In the genomic region with DNA sequence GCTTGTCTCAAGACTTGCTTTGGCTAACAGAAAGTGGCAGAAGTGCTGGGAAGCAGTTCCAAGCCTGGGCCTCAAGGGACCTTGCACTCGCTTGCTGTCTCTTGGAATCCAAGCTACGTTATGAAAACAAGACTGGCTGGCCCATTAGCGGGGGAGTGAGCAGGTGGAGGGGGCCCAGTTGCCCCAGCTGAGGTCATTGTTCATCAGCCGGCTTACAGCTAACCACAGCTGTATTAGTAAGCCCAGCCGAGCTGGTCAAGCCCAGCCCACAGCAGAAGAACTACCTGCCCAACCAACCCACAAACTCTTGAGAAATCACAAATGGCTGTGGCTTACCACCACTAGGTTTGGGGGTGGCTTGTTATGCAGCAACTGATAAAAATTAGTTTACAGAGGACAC, we compare ENCODE assay signal across 20 cellular contexts.
DNase-seq lines count a peak whose midpoint lies in the region; FAIRE-seq and TF ChIP-seq lines count a peak whose summit lies in the region.
"Had no signal": no experiment of that assay in that cellular context is flagged by ENCODE, and none has a peak within 500 bp of the region (broad histone marks: within the 10 kb centered on the region; RNA-seq: fewer than 3 reads in every experiment).

No MANE protein-coding gene starts in this region.

- peaks cover 6% of the 10 kb centered on the region for H3K9me3 ChIP-seq in mammary epithelial cell (replicated peaks; ENCODE audit: insufficient read depth, low read length)
- H3K9me3 ChIP-seq: thyroid gland had no signal

- H2AFZ ChIP-seq in mammary epithelial cell (ENCODE audit: low read depth, low read length) = no peak overlapping the region

- no peaks in the 10 kb centered on the region for H3K79me2 ChIP-seq in mammary epithelial cell (ENCODE audit: insufficient read depth, low read length)

- in situ Hi-C loops in mammary epithelial cell (cut with MboI; ENCODE audit: low sequenced_read_pairs in 2 of 2) = loop anchor here (5.0 to 25.0 kb wide), 3 partner anchors 120 to 257 kb away; no protein-coding TSS in a partner anchor

- BruUV-seq in mammary epithelial cell (replicated peaks; lab: Mats Ljungman, UMichigan) = no TSS peak

- H3K4me3 ChIP-seq in HL-60 (replicated peaks; ENCODE audit: insufficient read depth, low read length) (no peak overlapping the region), mammary epithelial cell (replicated peaks in 1 of 3; ENCODE audit: insufficient read depth in 1 of 3, low read depth in 2 of 3, low read length in 3 of 3) (no peak overlapping the region)
- H3K4me3 ChIP-seq: esophagus muscularis mucosa, lower lobe of right lung, thyroid gland had no signal

- TF ChIP-seq CTCF in HL-60 (IDR thresholded peaks at IDR 0.05; ENCODE audit: insufficient read depth, low read length) = no peak
- no peak for TF ChIP-seq CTCF in mammary epithelial cell (conservative IDR thresholded peaks at IDR 0.05 in 1 of 2, IDR thresholded peaks at IDR 0.05 in 1 of 2; ENCODE audit: extremely low read depth in 1 of 2, insufficient read depth in 1 of 2, low read depth in 1 of 2, low read length in 2 of 2)

- H4K20me1 ChIP-seq in mammary epithelial cell (ENCODE audit: insufficient read depth, low read length) = no peaks in the 10 kb centered on the region

- H3K4me1 ChIP-seq in mammary epithelial cell (ENCODE audit: insufficient read depth, low read length) = peaks cover 14% of the 10 kb centered on the region
- H3K4me1 ChIP-seq: esophagus muscularis mucosa, lower lobe of right lung, thyroid gland had no signal

- intact Hi-C loops in mammary epithelial cell (cut with micrococcal nuclease) = loop anchor here (2.0 to 10.0 kb wide), 2 partner anchors 30 to 90 kb away; no protein-coding TSS in a partner anchor
- intact Hi-C loops in posterior cingulate gyrus (cut with DNase I) = no loop called here

- 23% methylated on average over 5 of the region's 5 CpGs for WGBS in mammary epithelial cell (ENCODE audit: low coverage, missing lambda C conversion rate)

- H3K9ac ChIP-seq in mammary epithelial cell (ENCODE audit: insufficient read depth, low read length) = no peak overlapping the region

- dilution Hi-C loops in mammary epithelial cell (cut with HindIII; ENCODE audit: low sequenced_read_pairs) = no loop called here

- H3K27ac ChIP-seq in HL-60 (replicated peaks) (no peak overlapping the region), mammary epithelial cell (ENCODE audit: insufficient read depth, low read depth, low read length) (no peak overlapping the region)
- H3K27ac ChIP-seq: esophagus muscularis mucosa, lower lobe of right lung, thyroid gland had no signal

- FAIRE-seq in GM19239 (lab: Jason Lieb, UNC) = no peak

- no peaks in the 10 kb centered on the region for H3K36me3 ChIP-seq in mammary epithelial cell (ENCODE audit: insufficient read depth, low read length)
- H3K36me3 ChIP-seq: esophagus muscularis mucosa, lower lobe of right lung, thyroid gland had no signal

- H3K27me3 ChIP-seq in HL-60 (ENCODE audit: insufficient read depth, poor library complexity, severe bottlenecking) (peaks cover 7% of the 10 kb centered on the region), mammary epithelial cell (ENCODE audit: insufficient read depth, low read length) (peaks cover 14% of the 10 kb centered on the region)
- H3K27me3 ChIP-seq: thyroid gland had no signal

- H3K4me2 ChIP-seq in mammary epithelial cell (ENCODE audit: insufficient read depth, low read depth, low read length) = no peak overlapping the region

- CTCF ChIA-PET in mammary epithelial cell (lab: Charles Lee; ENCODE audit: low non-redundant PET) = interaction anchor here (0.7 kb wide), 1 partner anchor 192 kb away, joined by 3 read pairs; no protein-coding TSS in a partner anchor

- DNase-seq in HL-60 (ENCODE audit: low read depth in 1 of 2, low spot score in 1 of 2) (peak; percentile 58 to 64), NOMO-1 treated with dmso at 0.1 percent for 144 hours (lab: John Stamatoyannopoulos, UW; ENCODE audit: unreplicated experiment) (peak; percentile 53), mammary epithelial cell (peak; percentile 87), renal cortical epithelial cell (ENCODE audit: low read depth) (peak; percentile 92), GM19239 (ENCODE audit: insufficient read length, low spot score) (no peak), NCI-H1417 treated with DMSO at 0.1 percent for 48 hours (lab: John Stamatoyannopoulos, UW) (no peak), NCI-H748 treated with DMSO at 0.1 percent for 48 hours (lab: John Stamatoyannopoulos, UW) (no peak), posterior cingulate gyrus (no peak)
- DNase-seq: activated naive CD4-positive, alpha-beta T cell; activated T-cell treated with anti-CD3 and anti-CD28 coated beads for 4 hours; amygdala; CD8-positive, alpha-beta memory T cell; central memory CD4-positive, alpha-beta T cell; KG1; lower lobe of right lung; NCI-H1436; occipital lobe; stimulated activated naive CD4-positive, alpha-beta T cell; thyroid gland had no signal

Comparison
In these comparisons a context has a peak if more than half of its experiments do, and no peak if none do; other contexts are left out.
1. DNase-seq: peak in HL-60 (2 of 2), NOMO-1 treated with dmso at 0.1 percent for 144 hours (single experiment), mammary epithelial cell (single experiment) and renal cortical epithelial cell (single experiment); none in GM19239 (single experiment), NCI-H1417 treated with DMSO at 0.1 percent for 48 hours (single experiment), NCI-H748 treated with DMSO at 0.1 percent for 48 hours (single experiment) and posterior cingulate gyrus (0 of 10).